In genomic region chr12:3097186-3097804, GRCh38 we compare ENCODE assay signal across 10 cellular contexts. TPM values are rescaled to one million over a fixed set of nuclear protein-coding genes. Genes with fewer than 3 reads are reported as not detected.
DNase-seq lines count a peak whose midpoint lies in the region; TF ChIP-seq lines count a peak whose summit lies in the region.
"Had no signal": no experiment of that assay in that cellular context is flagged by ENCODE, and none has a peak within 500 bp of the region (broad histone marks: within the 10 kb centered on the region; RNA-seq: fewer than 3 reads in every experiment).

No MANE protein-coding gene starts in this region.

- H3K27ac Mint-ChIP-seq in nephron progenitor cell, result peak overlapping the region; percentile 81
- H3K27ac Mint-ChIP-seq in activated CD4-positive, alpha-beta T cell treated with anti-CD3 and anti-CD28 coated beads, Interleukin-2, amount 10 ng/mL, durations not matched to agents 7 days and 5 days, result no peak overlapping the region
- H3K27ac Mint-ChIP-seq: CD4-positive, CD25-positive, alpha-beta regulatory T cell; progenitor cell of endocrine pancreas had no signal

- intact Hi-C loops in esophagus squamous epithelium (cut with DNase I), result no loop called here

- H3K4me2 ChIP-seq in BLaER1, result peak overlapping the region; percentile 92

- H3K36me3 ChIP-seq in BLaER1 (peaks cover 17% of the 10 kb centered on the region; the same call in 1 of the 2 replicates), esophagus squamous epithelium (no peaks in the 10 kb centered on the region)

- peaks cover 46% of the 10 kb centered on the region for H3K4me1 ChIP-seq in BLaER1
- peaks cover 4 to 60% (median 26%) of the 10 kb centered on the region in 3 donors for H3K4me1 ChIP-seq in esophagus squamous epithelium

- H3K4me3 ChIP-seq in BLaER1, result peak overlapping the region; percentile 50
- H3K4me3 ChIP-seq in esophagus squamous epithelium, result peak overlapping the region in 1 of 4 donors; percentile 28

- TF ChIP-seq CTCF in esophagus squamous epithelium (IDR thresholded peaks at IDR 0.05) (no peak), nephron progenitor cell (IDR thresholded peaks at IDR 0.05) (no peak)

- H3K4me3 Mint-ChIP-seq in nephron progenitor cell, result peak overlapping the region; percentile 24
- no peak overlapping the region for H3K4me3 Mint-ChIP-seq in activated CD4-positive, alpha-beta T cell treated with anti-CD3 and anti-CD28 coated beads, Interleukin-2, amount 10 ng/mL, durations not matched to agents 7 days and 5 days
- H3K4me3 Mint-ChIP-seq: CD4-positive, CD25-positive, alpha-beta regulatory T cell had no signal

- POLR2A ChIA-PET in activated CD4-positive, alpha-beta T cell treated with anti-CD3 and anti-CD28 coated beads, Interleukin-2, amount 10 ng/mL, durations not matched to agents 7 days and 5 days (lab: Charles Lee), result no interaction called here

- H3K27me3 ChIP-seq in BLaER1 (no peaks in the 10 kb centered on the region), esophagus squamous epithelium (no peaks in the 10 kb centered on the region)

- WGBS in esophagus squamous epithelium, 2 donors, result 32 to 48% methylated on average over 5 to 8 of the region's 10 CpGs

- CTCF ChIA-PET in activated CD4-positive, alpha-beta T cell treated with anti-CD3 and anti-CD28 coated beads, Interleukin-2, amount 10 ng/mL, durations not matched to agents 7 days and 5 days (lab: Charles Lee), result interaction anchor here (0.9 kb wide), 1 partner anchor 25 kb away, joined by 3 read pairs; no protein-coding TSS in a partner anchor

- H3K27me3 Mint-ChIP-seq in nephron progenitor cell (ENCODE audit: low read depth, poor library complexity), result no peaks in the 10 kb centered on the region
- H3K27me3 Mint-ChIP-seq in activated CD4-positive, alpha-beta T cell treated with anti-CD3 and anti-CD28 coated beads, Interleukin-2, amount 10 ng/mL, durations not matched to agents 7 days and 5 days, result peaks cover 4% of the 10 kb centered on the region
- H3K27me3 Mint-ChIP-seq: CD4-positive, CD25-positive, alpha-beta regulatory T cell; progenitor cell of endocrine pancreas had no signal

- H3K36me3 Mint-ChIP-seq in nephron progenitor cell (ENCODE audit: low read depth), result peaks cover 52% of the 10 kb centered on the region
- H3K36me3 Mint-ChIP-seq in activated CD4-positive, alpha-beta T cell treated with anti-CD3 and anti-CD28 coated beads, Interleukin-2, amount 10 ng/mL, durations not matched to agents 7 days and 5 days (ENCODE audit: low read depth), result no peaks in the 10 kb centered on the region

- peaks cover 53% of the 10 kb centered on the region for H3K4me1 Mint-ChIP-seq in nephron progenitor cell
- H3K4me1 Mint-ChIP-seq in activated CD4-positive, alpha-beta T cell treated with anti-CD3 and anti-CD28 coated beads, Interleukin-2, amount 10 ng/mL, durations not matched to agents 7 days and 5 days, result no peaks in the 10 kb centered on the region

- DNase-seq in RPMI7951 (ENCODE audit: low read depth) (peak; percentile 98), esophagus squamous epithelium (lab: John Stamatoyannopoulos, UW) (no peak), nephron progenitor cell (no peak), COR-L47 (lab: John Stamatoyannopoulos, UW) (no peak), NCI-H510A (lab: John Stamatoyannopoulos, UW) (no peak), COLO668 (lab: John Stamatoyannopoulos, UW; ENCODE audit: unreplicated experiment) (no peak)
- no peak for DNase-seq in activated CD4-positive, alpha-beta T cell treated with anti-CD3 and anti-CD28 coated beads, Interleukin-2, amount 10 ng/mL, durations not matched to agents 7 days and 5 days
- DNase-seq: CD4-positive, CD25-positive, alpha-beta regulatory T cell had no signal

- H3K9me3 ChIP-seq in BLaER1 (peaks cover 30% of the 10 kb centered on the region), esophagus squamous epithelium (no peaks in the 10 kb centered on the region)

- H3K27ac ChIP-seq in BLaER1, result peak overlapping the region; percentile 89
- peak overlapping the region in 3 of 4 donors; percentile 43 to 86 (median 75) for H3K27ac ChIP-seq in esophagus squamous epithelium

- TF ChIP-seq POLR2A in esophagus squamous epithelium (IDR thresholded peaks at IDR 0.05), result no peak

- peaks cover 42% of the 10 kb centered on the region for H3K9me3 Mint-ChIP-seq in nephron progenitor cell
- peaks cover 24% of the 10 kb centered on the region for H3K9me3 Mint-ChIP-seq in activated CD4-positive, alpha-beta T cell treated with anti-CD3 and anti-CD28 coated beads, Interleukin-2, amount 10 ng/mL, durations not matched to agents 7 days and 5 days

- peak overlapping the region; percentile 67 for H3K9ac ChIP-seq in BLaER1

- H4K20me1 ChIP-seq in BLaER1, result no peaks in the 10 kb centered on the region

RNA-seq across cellular contexts. Expression of gene TSPAN9, which starts 20.1 kb away (rescaled TPM):
- 37.6 and 42.0 TPM in 2 replicates for total RNA-seq in RPMI7951 (2014; rRNA removed; shearing (Covaris generic))
- 10 to 100 TPM; 10.6 to 23.7 (median 17.6) TPM for total RNA-seq in esophagus squamous epithelium
- total RNA-seq in activated CD4-positive, alpha-beta T cell treated with anti-CD3 and anti-CD28 coated beads, Interleukin-2, amount 10 ng/mL, durations not matched to agents 7 days and 5 days, result under 1 TPM in 1 of 2 experiments, not detected in 1; 0.15 TPM

Comparison
In these comparisons a context has a peak if more than half of its experiments do, and no peak if none do; other contexts are left out.
1. RNA of gene TSPAN9, which starts 20.1 kb away (total RNA-seq): 37.6 to 42.0 TPM in RPMI7951 and 10.6 to 23.7 TPM in esophagus squamous epithelium; 0.15 TPM in activated CD4-positive, alpha-beta T cell treated with anti-CD3 and anti-CD28 coated beads, Interleukin-2, amount 10 ng/mL, durations not matched to agents 7 days and 5 days; every median in the first group is over 10 times any median in the second.